ENCODE assay signal across 9 cellular contexts in the genomic region with DNA sequence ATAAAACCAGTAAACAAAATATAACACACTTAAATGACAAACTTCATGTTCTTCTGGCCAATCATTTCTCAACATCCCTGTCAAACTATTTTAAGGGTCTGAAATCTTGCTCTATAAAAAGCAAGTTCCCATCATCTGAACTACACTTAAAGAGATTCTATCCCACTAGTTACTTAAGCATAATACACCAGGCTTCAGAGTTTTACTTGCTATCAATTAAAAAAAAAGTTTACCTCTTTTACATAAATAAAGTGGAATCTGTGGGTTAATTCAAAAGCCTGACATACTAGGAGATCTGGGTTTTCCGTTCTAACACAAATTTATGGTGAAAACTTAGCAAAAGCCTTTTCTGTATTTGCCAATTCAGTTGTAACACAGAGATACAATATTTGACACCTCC. TPM values are rescaled to one million over a fixed set of nuclear protein-coding genes. Genes with fewer than 3 reads are reported as not detected.
DNase-seq lines count a peak whose midpoint lies in the region; ATAC-seq and TF ChIP-seq lines count a peak whose summit lies in the region.
"Had no signal": no experiment of that assay in that cellular context is flagged by ENCODE, and none has a peak within 500 bp of the region (broad histone marks: within the 10 kb centered on the region; RNA-seq: fewer than 3 reads in every experiment).

No MANE protein-coding gene starts in this region.

- POLR2A ChIA-PET in IMR-90 (lab: Charles Lee; ENCODE audit: unreplicated experiment) = no interaction called here

- intact Hi-C loops in IMR-90 (cut with micrococcal nuclease) = loop anchor here (5.0 kb wide), 1 partner anchor 50 kb away; no protein-coding TSS in a partner anchor

- no peak overlapping the region for H3K4ac ChIP-seq in IMR-90 (ENCODE audit: low read depth, low read length)

- H3K9me3 ChIP-seq in BLaER1 treated with 17β-estradiol and CSF1 and Interleukin-3, amounts not matched to agents 10 nM and 100 nM (replicated peaks in 1 of 11) = peaks cover 0 to 6% (median 1%) of the 10 kb centered on the region in 11 experiments; a peak in 3 of 22 replicates
- no peaks in the 10 kb centered on the region for H3K9me3 ChIP-seq in IMR-90 (ENCODE audit: control insufficient read depth, insufficient read depth, low read length)
- H3K9me3 ChIP-seq: mucosa of descending colon had no signal

- TF ChIP-seq CTCF in IMR-90 (conservative IDR thresholded peaks at IDR 0.05; ENCODE audit: low read depth, low read length) (no peak), choroid plexus epithelial cell (conservative IDR thresholded peaks at IDR 0.05; ENCODE audit: low read depth, low read length) (no peak), nephron progenitor cell (IDR thresholded peaks at IDR 0.05) (no peak)

- H3K36me3 ChIP-seq in BLaER1 treated with 17β-estradiol and CSF1 and Interleukin-3, amounts not matched to agents 10 nM and 100 nM = peaks cover 1 to 22% (median 13%) of the 10 kb centered on the region in 11 experiments; a peak in 20 of 22 replicates
- H3K36me3 ChIP-seq in IMR-90 (ENCODE audit: control insufficient read depth, insufficient read depth, low read length) = no peaks in the 10 kb centered on the region

- H3K14ac ChIP-seq in IMR-90 (replicated peaks; ENCODE audit: low read depth, low read length) = no peak overlapping the region

- H3K27ac ChIP-seq in BLaER1 treated with 17β-estradiol and CSF1 and Interleukin-3, amounts not matched to agents 10 nM and 100 nM = peak overlapping the region; percentile 42 to 99 (median 96); a peak in 20 of 22 replicates
- no peak overlapping the region for H3K27ac ChIP-seq in IMR-90 (ENCODE audit: insufficient read depth, low read length)

- in situ Hi-C loops in IMR-90 (cut with MboI; ENCODE audit: low sequenced_read_pairs) = no loop called here

- H3K4me1 ChIP-seq in BLaER1 treated with 17β-estradiol and CSF1 and Interleukin-3, amounts not matched to agents 10 nM and 100 nM = peaks cover 49 to 67% (median 63%) of the 10 kb centered on the region in 10 experiments
- peaks cover 6% of the 10 kb centered on the region; the same call in 1 of the 2 replicates for H3K4me1 ChIP-seq in IMR-90 (ENCODE audit: control insufficient read depth, insufficient read depth, low read length)

- DNase-seq in IMR-90 (no peak), choroid plexus epithelial cell (ENCODE audit: low read depth) (no peak), nephron progenitor cell (no peak), AG08395 (ENCODE audit: low spot score) (no peak), Ammon's horn (ENCODE audit: low spot score) (no peak), KG1 (lab: John Stamatoyannopoulos, UW) (no peak)

- H2BK15ac ChIP-seq in IMR-90 (ENCODE audit: low read depth, low read length) = no peak overlapping the region

- peak overlapping the region; percentile 85 for H2BK5ac ChIP-seq in IMR-90 (ENCODE audit: low read depth, low read length, poor library complexity, severe bottlenecking)

- TF ChIP-seq POLR2A in IMR-90 (IDR thresholded peaks at IDR 0.05; ENCODE audit: low read depth, low read length) = no peak

- H2AFZ ChIP-seq in IMR-90 (replicated peaks; ENCODE audit: low read length, poor library complexity) = no peak overlapping the region

- no peak overlapping the region for H4K5ac ChIP-seq in IMR-90 (ENCODE audit: low read depth, low read length)

- peaks cover 19 to 60% (median 43%) of the 10 kb centered on the region in 11 experiments; a peak in 18 of 22 replicates for H4K20me1 ChIP-seq in BLaER1 treated with 17β-estradiol and CSF1 and Interleukin-3, amounts not matched to agents 10 nM and 100 nM
- peaks cover 11% of the 10 kb centered on the region; the same call in 1 of the 2 replicates for H4K20me1 ChIP-seq in IMR-90 (ENCODE audit: insufficient read depth, low read length)

- peak overlapping the region; percentile 18 for H3K23ac ChIP-seq in IMR-90 (ENCODE audit: low read depth, low read length)

- H4K8ac ChIP-seq in IMR-90 (ENCODE audit: low read depth in 2 of 2, low read length in 2 of 2) = no peak overlapping the region

- no peak overlapping the region for H2AK5ac ChIP-seq in IMR-90 (ENCODE audit: low read depth, low read length)

- H2AK9ac ChIP-seq in IMR-90 (replicated peaks; ENCODE audit: low read depth, low read length, poor library complexity) = no peak overlapping the region

- H3K9me3 Mint-ChIP-seq in nephron progenitor cell = no peaks in the 10 kb centered on the region

- WGBS in IMR-90 (ENCODE audit: extremely low coverage in 2 of 2, insufficient read length in 1 of 2), 2 experiments = no CpG with 5 or more reads among the region's 1 CpG

- no peaks in the 10 kb centered on the region for H3K27me3 ChIP-seq in BLaER1 treated with 17β-estradiol and CSF1 and Interleukin-3, amounts not matched to agents 10 nM and 100 nM
- no peaks in the 10 kb centered on the region for H3K27me3 ChIP-seq in IMR-90 (ENCODE audit: control insufficient read depth, insufficient read depth, low read length)

- peak overlapping the region; percentile 78 to 96 (median 90) for H3K4me2 ChIP-seq in BLaER1 treated with 17β-estradiol and CSF1 and Interleukin-3, amounts not matched to agents 10 nM and 100 nM
- H3K4me2 ChIP-seq in IMR-90 (ENCODE audit: low read depth, low read length) = peak overlapping the region; percentile 52; the same call in 1 of the 2 replicates

- peaks cover 24% of the 10 kb centered on the region for H3K36me3 Mint-ChIP-seq in nephron progenitor cell (ENCODE audit: low read depth)

- H2BK120ac ChIP-seq in IMR-90 (ENCODE audit: low read depth, low read length) = no peak overlapping the region

- no peak overlapping the region for H2BK20ac ChIP-seq in IMR-90 (ENCODE audit: low read depth, low read length)

- H3K18ac ChIP-seq in IMR-90 (ENCODE audit: low read depth, low read length) = no peak overlapping the region

- CTCF ChIA-PET in IMR-90 (lab: Yijun Ruan, JAX) = interaction anchor here (1.6 kb wide), 1 partner anchor 115 kb away, joined by 6 read pairs; no protein-coding TSS in a partner anchor

- peaks cover 9 to 61% of the 10 kb centered on the region in 2 experiments for H3K79me1 ChIP-seq in IMR-90 (ENCODE audit: low read depth in 1 of 2, low read length in 2 of 2)

- no peak for ATAC-seq in IMR-90 (ENCODE audit: low read depth)
- no peak for ATAC-seq in GM21360 (IDR thresholded peaks at IDR 0.05; ENCODE audit: unreplicated experiment)
- ATAC-seq: mucosa of descending colon had no signal

- H3K9me1 ChIP-seq in IMR-90 (ENCODE audit: insufficient read depth, low read length) = peaks cover 7% of the 10 kb centered on the region; the same call in 1 of the 2 replicates

- H4K91ac ChIP-seq in IMR-90 (ENCODE audit: insufficient read depth, low read depth, low read length) = no peak overlapping the region

- peak overlapping the region; percentile 39; the same call in 1 of the 2 replicates for H3K56ac ChIP-seq in IMR-90 (ENCODE audit: extremely low read depth, insufficient read depth, low read length)

- peak overlapping the region; percentile 96 for H3K4me3 Mint-ChIP-seq in nephron progenitor cell

- peak overlapping the region; percentile 92 to 98 (median 96) for H3K9ac ChIP-seq in BLaER1 treated with 17β-estradiol and CSF1 and Interleukin-3, amounts not matched to agents 10 nM and 100 nM
- no peak overlapping the region for H3K9ac ChIP-seq in IMR-90 (ENCODE audit: low read depth, low read length)

- dilution Hi-C loops in IMR-90 (cut with HindIII; ENCODE audit: low sequenced_read_pairs, unreplicated experiment) = no loop called here

- H3K27ac Mint-ChIP-seq in nephron progenitor cell = peak overlapping the region; percentile 93

- H3K4me1 Mint-ChIP-seq in nephron progenitor cell = peaks cover 63% of the 10 kb centered on the region

- H3K27me3 Mint-ChIP-seq in nephron progenitor cell (ENCODE audit: low read depth, poor library complexity) = no peaks in the 10 kb centered on the region

- H3K4me3 ChIP-seq in BLaER1 treated with 17β-estradiol and CSF1 and Interleukin-3, amounts not matched to agents 10 nM and 100 nM = peak overlapping the region; percentile 88 to 94 (median 93)
- H3K4me3 ChIP-seq in IMR-90 (ENCODE audit: insufficient read depth, low read depth, low read length) (0 out of 2 replicates have a peak overlapping the region, but pooled peaks have one; percentile 72), choroid plexus epithelial cell (ENCODE audit: low read depth, low read length) (peak overlapping the region; percentile 95)
- H3K4me3 ChIP-seq: mucosa of descending colon had no signal

- no TSS peak for BruUV-seq in IMR-90 (replicated peaks; lab: Mats Ljungman, UMichigan)

- TF ChIP-seq RAD21 in IMR-90 (IDR thresholded peaks at IDR 0.05; ENCODE audit: low read length) = no peak

TF ChIP-seq in IMR-90, 13 proteins besides CTCF, POLR2A, EP300 and RAD21 (continues in another document):
- TF ChIP-seq FOS (IDR thresholded peaks at IDR 0.05; ENCODE audit: low read depth, low read length) (no peak), MXI1 (IDR thresholded peaks at IDR 0.05; ENCODE audit: borderline replicate concordance, low read depth, low read length) (no peak), RCOR1 (IDR thresholded peaks at IDR 0.05; ENCODE audit: insufficient replicate concordance, low read length) (no peak), MAFK (IDR thresholded peaks at IDR 0.05; ENCODE audit: low read depth, low read length) (no peak), SMC3 (IDR thresholded peaks at IDR 0.05; ENCODE audit: low read depth, low read length) (no peak), CEBPB (IDR thresholded peaks at IDR 0.05; ENCODE audit: low read depth, low read length) (no peak), CHD1 (IDR thresholded peaks at IDR 0.05; ENCODE audit: low read depth, low read length) (no peak)
- TF ChIP-seq, protein P1, sequence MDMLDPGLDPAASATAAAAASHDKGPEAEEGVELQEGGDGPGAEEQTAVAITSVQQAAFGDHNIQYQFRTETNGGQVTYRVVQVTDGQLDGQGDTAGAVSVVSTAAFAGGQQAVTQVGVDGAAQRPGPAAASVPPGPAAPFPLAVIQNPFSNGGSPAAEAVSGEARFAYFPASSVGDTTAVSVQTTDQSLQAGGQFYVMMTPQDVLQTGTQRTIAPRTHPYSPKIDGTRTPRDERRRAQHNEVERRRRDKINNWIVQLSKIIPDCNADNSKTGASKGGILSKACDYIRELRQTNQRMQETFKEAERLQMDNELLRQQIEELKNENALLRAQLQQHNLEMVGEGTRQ (IDR thresholded peaks at IDR 0.05; ENCODE audit: low read depth, low read length) = no peak
- TF ChIP-seq, protein P2, sequence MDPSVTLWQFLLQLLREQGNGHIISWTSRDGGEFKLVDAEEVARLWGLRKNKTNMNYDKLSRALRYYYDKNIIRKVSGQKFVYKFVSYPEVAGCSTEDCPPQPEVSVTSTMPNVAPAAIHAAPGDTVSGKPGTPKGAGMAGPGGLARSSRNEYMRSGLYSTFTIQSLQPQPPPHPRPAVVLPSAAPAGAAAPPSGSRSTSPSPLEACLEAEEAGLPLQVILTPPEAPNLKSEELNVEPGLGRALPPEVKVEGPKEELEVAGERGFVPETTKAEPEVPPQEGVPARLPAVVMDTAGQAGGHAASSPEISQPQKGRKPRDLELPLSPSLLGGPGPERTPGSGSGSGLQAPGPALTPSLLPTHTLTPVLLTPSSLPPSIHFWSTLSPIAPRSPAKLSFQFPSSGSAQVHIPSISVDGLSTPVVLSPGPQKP (IDR thresholded peaks at IDR 0.05; ENCODE audit: borderline replicate concordance, low read depth, low read length) = no peak

RNA-seq across cellular contexts. Expression of a gene that starts 1.9 kb away (rescaled TPM):
- 33.7 and 45.8 TPM in 2 replicates for total RNA-seq in IMR-90 (2012; rRNA removed)
- 11.1 and 12.3 TPM in 2 replicates for polyA plus RNA-seq in IMR-90 (2012; rRNA removed)
- polyA plus RNA-seq in IMR-90 (2012; cell fraction: cytosol; rRNA removed) = 4.1 and 4.6 TPM in 2 replicates
- polyA plus RNA-seq in IMR-90 (2012; cell fraction: nucleus; rRNA removed; ENCODE audit: low replicate concordance) = 12.1 and 20.8 TPM in 2 replicates
